9 cellular contexts compared by ENCODE assay signal in genomic region chr20:37567671-37568588, GRCh38. TPM values are rescaled to one million over a fixed set of nuclear protein-coding genes. Genes with fewer than 3 reads are reported as not detected.
DNase-seq lines count a peak whose midpoint lies in the region; ATAC-seq, FAIRE-seq and TF ChIP-seq lines count a peak whose summit lies in the region.
"Had no signal": no experiment of that assay in that cellular context is flagged by ENCODE, and none has a peak within 500 bp of the region (broad histone marks: within the 10 kb centered on the region; RNA-seq: fewer than 3 reads in every experiment).

No MANE protein-coding gene starts in this region.

- H3F3A ChIP-seq in SK-N-SH (replicated peaks; ENCODE audit: insufficient read depth), result no peaks in the 10 kb centered on the region

- H3K9ac ChIP-seq in iPS-18a (ENCODE audit: low read length) (no peak overlapping the region), SK-N-SH (no peak overlapping the region)

- WGBS in SK-N-SH (ENCODE audit: low lambda C conversion rate), result 38% methylated on average over 13 of the region's 13 CpGs

- H3K4me2 ChIP-seq in SK-N-SH, result no peak overlapping the region

- peaks cover 19% of the 10 kb centered on the region for H3K27me3 ChIP-seq in iPS-18a (ENCODE audit: control insufficient read depth, insufficient read depth, low read length)
- peaks cover 12% of the 10 kb centered on the region for H3K27me3 ChIP-seq in SK-N-SH (ENCODE audit: insufficient read depth)

- no peaks in the 10 kb centered on the region for H3K36me3 ChIP-seq in iPS-18a (ENCODE audit: control insufficient read depth, low read depth, low read length)
- H3K36me3 ChIP-seq in SK-N-SH (replicated peaks in 1 of 2; ENCODE audit: control insufficient read depth in 1 of 2, insufficient read depth in 2 of 2, low read length in 1 of 2), result no peaks in the 10 kb centered on the region

- no peaks in the 10 kb centered on the region for H3K79me2 ChIP-seq in SK-N-SH (ENCODE audit: insufficient read depth)

- FAIRE-seq in HTR-8/SVneo (lab: Jason Lieb, UNC), result peak; percentile 75

- no peaks in the 10 kb centered on the region for H4K20me1 ChIP-seq in SK-N-SH (ENCODE audit: insufficient read depth)

- TF ChIP-seq EP300 in SK-N-SH (IDR thresholded peaks at IDR 0.05; ENCODE audit: borderline replicate concordance in 1 of 2, low read depth in 1 of 2, low read length in 1 of 2), result no peak

- no peak overlapping the region for H2AFZ ChIP-seq in SK-N-SH (ENCODE audit: low read depth)

- no peaks in the 10 kb centered on the region for H3K9me3 ChIP-seq in iPS-18a (ENCODE audit: control insufficient read depth, low read depth, low read length)
- no peaks in the 10 kb centered on the region for H3K9me3 ChIP-seq in SK-N-SH

- TF ChIP-seq RAD21 in SK-N-SH (IDR thresholded peaks at IDR 0.05; ENCODE audit: low read length), result no peak

- H3K4me3 ChIP-seq in iPS-18a (ENCODE audit: low read length), result peak overlapping the region; percentile 53
- no peak overlapping the region for H3K4me3 ChIP-seq in SK-N-SH (ENCODE audit: low read depth in 2 of 2, low read length in 1 of 2)

- DNase-seq in COR-L47 (lab: John Stamatoyannopoulos, UW), result peak; percentile 43
- peak; percentile 51 for DNase-seq in HTR-8/SVneo (ENCODE audit: insufficient read length, low spot score)
- DNase-seq in NCI-H82 treated with DMSO at 0.1 percent for 48 hours (lab: John Stamatoyannopoulos, UW; ENCODE audit: unreplicated experiment), result peak; percentile 52
- DNase-seq in GM13977 (ENCODE audit: low spot score), result no peak
- DNase-seq in SK-N-SH, result no peak
- DNase-seq in omental fat pad (ENCODE audit: low spot score), result no peak
- DNase-seq: EL had no signal

- no peaks in the 10 kb centered on the region for H3K9me2 ChIP-seq in SK-N-SH

- H3K4me1 ChIP-seq in iPS-18a (ENCODE audit: control insufficient read depth, low read depth, low read length) (peaks cover 13% of the 10 kb centered on the region), SK-N-SH (ENCODE audit: control insufficient read depth in 1 of 2, insufficient read depth in 2 of 2, low read depth in 1 of 2, low read length in 1 of 2) (peaks cover 0 to 3% of the 10 kb centered on the region in 2 experiments; a peak in 1 of 4 replicates)

- CTCF ChIA-PET in SK-N-SH (lab: Yijun Ruan, JAX), result interaction anchor here (1.4 kb wide), 1 partner anchor 335 kb away, joined by 4 read pairs; the partner anchor contains the start of gene VSTM2L

- in situ Hi-C loops in GM13977 (cut with MboI; ENCODE audit: low pct_unique_long_range_greater_than_20kb, low sequenced_read_pairs, unreplicated experiment), result loop anchor here (10.0 to 25.0 kb wide), 2 partner anchors 427 to 644 kb away; no protein-coding TSS in a partner anchor

- no peak overlapping the region for H3K27ac ChIP-seq in iPS-18a (ENCODE audit: low read length)
- H3K27ac ChIP-seq in SK-N-SH (ENCODE audit: low read depth in 2 of 2, low read length in 1 of 2), result no peak overlapping the region

- POLR2A ChIA-PET in SK-N-SH (lab: Yijun Ruan, JAX), result no interaction called here

- TF ChIP-seq CTCF in GM13977 (IDR thresholded peaks at IDR 0.05; ENCODE audit: extremely low read depth, insufficient read depth, missing control alignments) (no peak), SK-N-SH (IDR thresholded peaks at IDR 0.05) (no peak), omental fat pad (IDR thresholded peaks at IDR 0.05) (no peak)

- ATAC-seq in GM21381 (IDR thresholded peaks at IDR 0.05; ENCODE audit: unreplicated experiment), result no peak
- no peak for ATAC-seq in omental fat pad (ENCODE audit: low FRiP score)

TF ChIP-seq in SK-N-SH, 30 proteins besides CTCF, POLR2A, EP300 and RAD21:
- TF ChIP-seq PBX3 (IDR thresholded peaks at IDR 0.05) (no peak), RXRA (IDR thresholded peaks at IDR 0.05; ENCODE audit: borderline replicate concordance, low read depth) (no peak), NFIC (IDR thresholded peaks at IDR 0.05; ENCODE audit: borderline replicate concordance) (no peak), FOXM1 (IDR thresholded peaks at IDR 0.05; ENCODE audit: low read depth) (no peak), USF1 (IDR thresholded peaks at IDR 0.05; ENCODE audit: borderline replicate concordance, low read depth) (no peak), TAF1 (IDR thresholded peaks at IDR 0.05; ENCODE audit: borderline replicate concordance, low read depth, low read length) (no peak), TCF12 (IDR thresholded peaks at IDR 0.05) (no peak), FOSL2 (IDR thresholded peaks at IDR 0.05; ENCODE audit: borderline replicate concordance, low read depth) (no peak), RCOR1 (IDR thresholded peaks at IDR 0.05; ENCODE audit: low read length) (no peak), SIN3A (IDR thresholded peaks at IDR 0.05; ENCODE audit: borderline replicate concordance, low read depth, low read length) (no peak), JUND (IDR thresholded peaks at IDR 0.05) (no peak), MEF2A (IDR thresholded peaks at IDR 0.05; ENCODE audit: borderline replicate concordance, low read depth) (no peak), SMC3 (IDR thresholded peaks at IDR 0.05; ENCODE audit: low read depth, low read length) (no peak), CHD2 (IDR thresholded peaks at IDR 0.05; ENCODE audit: low read length, partially characterized antibody) (no peak), GABPA (IDR thresholded peaks at IDR 0.05; ENCODE audit: low read depth) (no peak), TEAD4 (IDR thresholded peaks at IDR 0.05; ENCODE audit: borderline replicate concordance, insufficient read depth) (no peak)

RNA-seq across cellular contexts. Expression of gene BLCAP, which starts 40.3 kb away (rescaled TPM):
- 55.8 and 73.0 TPM in 2 replicates for polyA plus RNA-seq in SK-N-SH (2012; rRNA removed)
- polyA plus RNA-seq in SK-N-SH (2012; cell fraction: cytosol; rRNA removed), result 65.8 and 66.6 TPM in 2 replicates
- polyA plus RNA-seq in SK-N-SH (2012; cell fraction: nucleus; rRNA removed), result 63.3 and 67.3 TPM in 2 replicates
- total RNA-seq in omental fat pad, result 100 to 1,000 TPM in 2 of 4 donors, 10 to 100 TPM in 2; 58.6 to 197 (median 82.1) TPM

RNA-seq across cellular contexts. Expression of gene NNAT, which starts 46.9 kb away (rescaled TPM):
- polyA plus RNA-seq in SK-N-SH (2012; rRNA removed), result 6.7 and 11.3 TPM in 2 replicates
- 6.6 and 13.1 TPM in 2 replicates for polyA plus RNA-seq in SK-N-SH (2012; cell fraction: cytosol; rRNA removed)
- 2.4 and 3.1 TPM in 2 replicates for polyA plus RNA-seq in SK-N-SH (2012; cell fraction: nucleus; rRNA removed)
- total RNA-seq in omental fat pad, result 10 to 100 TPM in 3 of 4 donors, 1 to 10 TPM in 1; 7.4 to 44.4 (median 23.2) TPM

Comparison
In these comparisons a context has a peak if more than half of its experiments do, and no peak if none do; other contexts are left out.
1. DNase-seq: peak in COR-L47 (single experiment), HTR-8/SVneo (single experiment) and NCI-H82 treated with DMSO at 0.1 percent for 48 hours (single experiment); none in GM13977 (single experiment), SK-N-SH (single experiment) and omental fat pad (single experiment).